In the genomic region with DNA sequence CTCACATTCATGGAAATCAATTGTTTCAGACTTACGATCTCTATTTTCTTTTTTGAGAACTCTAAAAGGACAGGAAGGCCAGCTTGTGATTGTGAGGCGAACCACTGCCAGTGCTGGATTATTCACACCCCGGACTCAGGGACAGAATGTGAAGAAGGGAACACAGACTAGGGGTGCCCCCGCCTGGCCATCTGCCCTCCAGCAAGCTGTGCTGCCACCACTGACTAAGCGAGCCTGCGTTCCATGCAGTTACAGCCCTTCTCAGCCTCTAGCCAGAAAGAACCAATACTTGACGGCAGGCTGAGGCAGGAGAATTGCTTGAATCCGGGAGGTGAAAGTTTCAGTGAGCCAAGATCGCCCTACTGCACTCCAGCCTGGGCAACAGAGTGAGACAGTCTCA, we compare ENCODE assay signal across 8 cellular contexts. TPM values are rescaled to one million over a fixed set of nuclear protein-coding genes. Genes with fewer than 3 reads are reported as not detected.
A peak's percentile ranks its signal among the peaks of the same experiment; 100 is the strongest.
DNase-seq lines count a peak whose midpoint lies in the region; ATAC-seq and TF ChIP-seq lines count a peak whose summit lies in the region.

No MANE protein-coding gene starts in this region.

- TF ChIP-seq CTCF in GM10248 (IDR thresholded peaks at IDR 0.05; ENCODE audit: control extremely low read depth, extremely low read depth, low read depth, missing control alignments) (peak; percentile 15), fibroblast of lung (conservative IDR thresholded peaks at IDR 0.05 in 1 of 2, IDR thresholded peaks at IDR 0.05 in 1 of 2; ENCODE audit: low read depth in 1 of 2, low read length in 2 of 2) (peak in 1 of 2 donors; percentile 35), testis (IDR thresholded peaks at IDR 0.05) (no peak)

- H3K9me3 ChIP-seq in fibroblast of lung (ENCODE audit: control insufficient read depth, insufficient read depth, low read depth, low read length) (no peaks in the 10 kb centered on the region), testis (no peaks in the 10 kb centered on the region)

- no peak overlapping the region for H3K9ac ChIP-seq in fibroblast of lung (ENCODE audit: insufficient read depth, low read length)

- POLR2A ChIA-PET in GM10248 (lab: Yijun Ruan, JAX): no interaction called here

- H3K4me2 ChIP-seq in fibroblast of lung (ENCODE audit: extremely low read depth, insufficient read depth, low read length): no peak overlapping the region

- H3K4me1 ChIP-seq in fibroblast of lung (ENCODE audit: control insufficient read depth, extremely low read depth, insufficient read depth, low read length): peaks cover 2% of the 10 kb centered on the region
- H3K4me1 ChIP-seq in testis: peaks cover 31% of the 10 kb centered on the region

- 56 to 64% methylated on average over 7 to 9 of the region's 9 CpGs for whole genome bisulfite sequencing in testis, 2 donors

- H3K27me3 ChIP-seq in fibroblast of lung (ENCODE audit: control insufficient read depth, insufficient read depth, low read length) (no peaks in the 10 kb centered on the region), testis (no peaks in the 10 kb centered on the region)

- H3K79me2 ChIP-seq in fibroblast of lung (ENCODE audit: control insufficient read depth, insufficient read depth, low read length): peaks cover 18% of the 10 kb centered on the region

- TF ChIP-seq POLR2A in testis (IDR thresholded peaks at IDR 0.05): no peak

- peaks cover 5% of the 10 kb centered on the region for H3K36me3 ChIP-seq in fibroblast of lung (ENCODE audit: control insufficient read depth, insufficient read depth, low read length)
- H3K36me3 ChIP-seq in testis (ENCODE audit: low read depth, missing control alignments): no peaks in the 10 kb centered on the region

- intact Hi-C loops in testis (cut with DNase I; ENCODE audit: low total_unique reads): no loop called here

- H3K27ac ChIP-seq in fibroblast of lung (ENCODE audit: insufficient read depth, low read length) (no peak overlapping the region), testis (no peak overlapping the region)

- H3K4me3 ChIP-seq in fibroblast of lung (replicated peaks in 1 of 4; ENCODE audit: control extremely low read depth in 1 of 4, insufficient read depth in 1 of 4, low read depth in 3 of 4, low read length in 4 of 4): no peak overlapping the region
- H3K4me3 ChIP-seq in testis: no peak overlapping the region

- H2AFZ ChIP-seq in fibroblast of lung (ENCODE audit: low read length): no peak overlapping the region

- no peaks in the 10 kb centered on the region for H4K20me1 ChIP-seq in fibroblast of lung (ENCODE audit: control insufficient read depth, extremely low read depth, insufficient read depth, low read length)

- ATAC-seq in HG03469 (IDR thresholded peaks at IDR 0.05; ENCODE audit: unreplicated experiment): no peak

- DNase-seq in A172 (ENCODE audit: low spot score) (peak; percentile 35), GM10248 (ENCODE audit: extremely low spot score) (peak; percentile 39), RPMI8226 (peak; percentile 63), fibroblast of lung (ENCODE audit: low read depth in 2 of 2) (peak; percentile 47 to 56), testis (peak; percentile 83), cerebellar nuclear complex (lab: John Stamatoyannopoulos, UW) (no peak), NCI-H128 (lab: John Stamatoyannopoulos, UW; ENCODE audit: unreplicated experiment) (no peak)

- CTCF ChIA-PET in GM10248 (lab: Yijun Ruan, JAX): interaction anchor here (1.3 to 1.6 kb wide), 2 partner anchors 10 to 17 kb away, joined by 3 to 4 read pairs; no protein-coding TSS in a partner anchor

RNA-seq across cellular contexts. Expression of a gene that starts 2.8 kb away (rescaled TPM):
- 85.2 and 163 TPM in 2 replicates for total RNA-seq in A172 (2014; rRNA removed; shearing (Covaris generic))
- total RNA-seq in fibroblast of lung (29.8 and 47.4 TPM in 2 replicates), testis (100 to 1,000 TPM; 163 to 176 TPM)
- polyA plus RNA-seq in fibroblast of lung (18.4 and 24.0 TPM in 2 replicates), testis (ENCODE audit: insufficient read depth, low read depth, low replicate concordance) (266 TPM)
- 22.2 and 29.2 TPM in 2 replicates for polyA plus RNA-seq in fibroblast of lung (2012)
- polyA minus RNA-seq in fibroblast of lung (ENCODE audit: low replicate concordance): 20.9 and 60.4 TPM in 2 replicates

RNA-seq across cellular contexts. Expression of a gene that starts 3.2 kb away (rescaled TPM):
- 77.1 and 89.7 TPM in 2 replicates for total RNA-seq in A172 (2014; rRNA removed; shearing (Covaris generic))
- total RNA-seq in fibroblast of lung: 66.0 and 78.3 TPM in 2 replicates
- 28.3 and 37.4 TPM in 2 replicates for polyA plus RNA-seq in fibroblast of lung
- polyA plus RNA-seq in fibroblast of lung (2012): 33.5 and 45.4 TPM in 2 replicates
- 9.3 and 15.9 TPM in 2 replicates for polyA minus RNA-seq in fibroblast of lung (ENCODE audit: low replicate concordance)
- total RNA-seq in testis: 10 to 100 TPM; 57.5 to 65.8 TPM
- 20.6 TPM for polyA plus RNA-seq in testis (ENCODE audit: insufficient read depth, low read depth, low replicate concordance)

RNA-seq across cellular contexts. Expression of a gene that starts 30.3 kb away (rescaled TPM):
- not detected in 2 replicates for total RNA-seq in A172 (2014; rRNA removed; shearing (Covaris generic))
- total RNA-seq in fibroblast of lung (not detected in 2 replicates), testis (1 to 10 TPM; 3.2 to 6.7 TPM)
- polyA plus RNA-seq in fibroblast of lung (not detected in 2 replicates), testis (ENCODE audit: insufficient read depth, low read depth, low replicate concordance) (0.38 TPM)
- not detected in 2 replicates for polyA plus RNA-seq in fibroblast of lung (2012)
- not detected in 2 replicates for polyA minus RNA-seq in fibroblast of lung (ENCODE audit: low replicate concordance)

RNA-seq across cellular contexts. Expression of a gene that starts 41.1 kb away (rescaled TPM):
- total RNA-seq in A172 (2014; rRNA removed; shearing (Covaris generic)): 161 and 195 TPM in 2 replicates
- total RNA-seq in fibroblast of lung: 43.6 and 49.3 TPM in 2 replicates
- polyA plus RNA-seq in fibroblast of lung: 13.5 and 18.1 TPM in 2 replicates
- polyA plus RNA-seq in fibroblast of lung (2012): 29.5 and 48.9 TPM in 2 replicates
- polyA minus RNA-seq in fibroblast of lung (ENCODE audit: low replicate concordance): 7.8 and 12.7 TPM in 2 replicates
- total RNA-seq in testis: 10 to 100 TPM; 81.5 to 90.8 TPM
- polyA plus RNA-seq in testis (ENCODE audit: insufficient read depth, low read depth, low replicate concordance): 49.8 TPM

RNA-seq across cellular contexts. Expression of a gene that starts 41.5 kb away (rescaled TPM):
- total RNA-seq in A172 (2014; rRNA removed; shearing (Covaris generic)): 36.7 and 37.9 TPM in 2 replicates
- total RNA-seq in fibroblast of lung (30.6 and 32.7 TPM in 2 replicates), testis (100 to 1,000 TPM; 111 to 114 TPM)
- polyA plus RNA-seq in fibroblast of lung (7.7 and 9.6 TPM in 2 replicates), testis (ENCODE audit: insufficient read depth, low read depth, low replicate concordance) (43.8 TPM)
- polyA plus RNA-seq in fibroblast of lung (2012): 12.5 and 13.8 TPM in 2 replicates
- polyA minus RNA-seq in fibroblast of lung (ENCODE audit: low replicate concordance): 7.9 and 12.9 TPM in 2 replicates

Comparison
In these comparisons a context has a peak if more than half of its experiments do, and no peak if none do; other contexts are left out.
1. DNase-seq: peak in A172 (single experiment), GM10248 (single experiment), RPMI8226 (single experiment), fibroblast of lung (2 of 2) and testis (single experiment); none in cerebellar nuclear complex (0 of 2) and NCI-H128 (single experiment).